In the genomic region with DNA sequence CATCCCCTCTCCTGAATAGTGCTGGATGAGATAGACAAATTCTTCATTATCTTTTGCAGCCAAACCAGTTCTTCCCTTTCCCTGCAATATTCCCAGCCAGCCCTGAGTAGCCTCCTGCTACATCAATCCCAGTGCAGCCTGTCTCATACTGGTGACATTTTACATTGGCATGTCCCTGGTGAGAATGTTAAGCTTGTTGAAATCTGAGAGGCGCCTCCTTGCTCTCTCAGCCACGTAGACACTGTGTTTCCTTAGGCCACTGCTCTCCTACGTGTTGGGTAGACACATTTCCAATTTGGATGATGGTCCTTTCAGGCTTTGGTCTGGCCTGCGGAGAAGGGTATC, we compare ENCODE assay signal across 20 cellular contexts.
A peak's percentile ranks its signal among the peaks of the same experiment; 100 is the strongest.
DNase-seq lines count a peak whose midpoint lies in the region; ATAC-seq and TF ChIP-seq lines count a peak whose summit lies in the region.
"Had no signal": no experiment of that assay in that cellular context is flagged by ENCODE, and none has a peak within 500 bp of the region (broad histone marks: within the 10 kb centered on the region; RNA-seq: fewer than 3 reads in every experiment).

No MANE protein-coding gene starts in this region.

- H3K36me3 ChIP-seq in IMR-90 (ENCODE audit: control insufficient read depth, insufficient read depth, low read length) (peaks cover 9% of the 10 kb centered on the region), mesenchymal stem cell (ENCODE audit: control insufficient read depth in 1 of 2, insufficient read depth in 2 of 2, low read depth in 1 of 2, low read length in 2 of 2) (peaks cover 9 to 18% of the 10 kb centered on the region in 2 experiments), skeletal muscle tissue (ENCODE audit: control insufficient read depth in 3 of 3, insufficient read depth in 3 of 3, low read length in 3 of 3) (peaks cover 0 to under 1% (median 0%) of the 10 kb centered on the region in 3 donors)

- dilution Hi-C loops in IMR-90 (cut with HindIII; ENCODE audit: low sequenced_read_pairs, unreplicated experiment), result no loop called here

- H3K18ac ChIP-seq in IMR-90 (ENCODE audit: low read depth, low read length) (peak overlapping the region; percentile 78; the same call in 1 of the 2 replicates), mesenchymal stem cell (ENCODE audit: low read depth in 1 of 2, low read length in 2 of 2) (no peak overlapping the region)

- no peak overlapping the region; a peak in 1 of 4 replicates for H4K8ac ChIP-seq in IMR-90 (ENCODE audit: low read depth in 2 of 2, low read length in 2 of 2)
- no peak overlapping the region for H4K8ac ChIP-seq in mesenchymal stem cell (ENCODE audit: low read length)

- H2AFZ ChIP-seq in IMR-90 (replicated peaks; ENCODE audit: low read length, poor library complexity), result no peak overlapping the region
- no peak overlapping the region for H2AFZ ChIP-seq in mesenchymal stem cell (ENCODE audit: low read depth, low read length)

- peak overlapping the region; percentile 64 for H2BK5ac ChIP-seq in IMR-90 (ENCODE audit: low read depth, low read length, poor library complexity, severe bottlenecking)
- peak overlapping the region; percentile 53 for H2BK5ac ChIP-seq in mesenchymal stem cell (ENCODE audit: low read depth, low read length, poor library complexity, severe bottlenecking)

- no peak overlapping the region for H3K9ac ChIP-seq in IMR-90 (ENCODE audit: low read depth, low read length)
- H3K9ac ChIP-seq in mesenchymal stem cell (ENCODE audit: low read length), result no peak overlapping the region
- H3K9ac ChIP-seq in skeletal muscle tissue (ENCODE audit: low read depth in 1 of 3, low read length in 3 of 3), result peak overlapping the region in 1 of 3 donors; percentile 54

- H3K36me3 Mint-ChIP-seq in activated naive CD4-positive, alpha-beta T cell treated with anti-CD3 and anti-CD28 coated beads, Interleukin-2, amount 10 ng/mL, durations not matched to agents 7 days and 5 days, result no peaks in the 10 kb centered on the region

- H2BK15ac ChIP-seq in IMR-90 (ENCODE audit: low read depth, low read length), result peak overlapping the region; percentile 18; the same call in 2 of the 3 replicates
- H2BK15ac ChIP-seq in mesenchymal stem cell (ENCODE audit: low read depth, poor library complexity, severe bottlenecking), result no peak overlapping the region

- H2AK5ac ChIP-seq in IMR-90 (ENCODE audit: low read depth, low read length), result peak overlapping the region; percentile 46; the same call in 1 of the 2 replicates
- H2AK5ac ChIP-seq in mesenchymal stem cell (ENCODE audit: low read length, severe bottlenecking), result peak overlapping the region; percentile 9

- no CpG with 5 or more reads among the region's 4 CpGs for WGBS in IMR-90 (ENCODE audit: extremely low coverage in 2 of 2, insufficient read length in 1 of 2), 2 experiments
- WGBS in mesenchymal stem cell, result 71% methylated on average over 4 of the region's 4 CpGs

- no peak overlapping the region for H3K56ac ChIP-seq in IMR-90 (ENCODE audit: extremely low read depth, insufficient read depth, low read length)

- H4K20me1 ChIP-seq in IMR-90 (ENCODE audit: insufficient read depth, low read length), result peaks cover 82% of the 10 kb centered on the region

- peaks cover 60 to 95% of the 10 kb centered on the region in 2 experiments for H3K79me1 ChIP-seq in IMR-90 (ENCODE audit: low read depth in 1 of 2, low read length in 2 of 2)
- H3K79me1 ChIP-seq in mesenchymal stem cell (replicated peaks; ENCODE audit: low read length, poor library complexity, severe bottlenecking), result peaks cover 36% of the 10 kb centered on the region

- H3K4me2 ChIP-seq in IMR-90 (ENCODE audit: low read depth, low read length) (0 out of 2 replicates have a peak overlapping the region, but pooled peaks have one; percentile 17), mesenchymal stem cell (ENCODE audit: low read length, poor library complexity, severe bottlenecking) (no peak overlapping the region)

- H3K14ac ChIP-seq in IMR-90 (replicated peaks; ENCODE audit: low read depth, low read length) (peak overlapping the region; percentile 54), mesenchymal stem cell (ENCODE audit: low read length in 2 of 2) (peak overlapping the region in 1 of 2 experiments; percentile 58)

- H4K5ac ChIP-seq in IMR-90 (ENCODE audit: low read depth, low read length), result peak overlapping the region; percentile 32; the same call in 1 of the 2 replicates

- H3K23ac ChIP-seq in IMR-90 (ENCODE audit: low read depth, low read length), result 0 out of 2 replicates have a peak overlapping the region, but pooled peaks have one; percentile 63
- no peak overlapping the region for H3K23ac ChIP-seq in mesenchymal stem cell (ENCODE audit: low read length in 2 of 2)

- no peaks in the 10 kb centered on the region for H3K9me3 Mint-ChIP-seq in activated naive CD4-positive, alpha-beta T cell treated with anti-CD3 and anti-CD28 coated beads, Interleukin-2, amount 10 ng/mL, durations not matched to agents 7 days and 5 days

- TF ChIP-seq POLR2A in IMR-90 (IDR thresholded peaks at IDR 0.05; ENCODE audit: low read depth, low read length), result no peak

- H3K9me1 ChIP-seq in IMR-90 (ENCODE audit: insufficient read depth, low read length), result peaks cover 44% of the 10 kb centered on the region

- POLR2A ChIA-PET in IMR-90 (lab: Charles Lee; ENCODE audit: unreplicated experiment), result no interaction called here

- H3K27me3 Mint-ChIP-seq in activated naive CD4-positive, alpha-beta T cell treated with anti-CD3 and anti-CD28 coated beads, Interleukin-2, amount 10 ng/mL, durations not matched to agents 7 days and 5 days, result no peaks in the 10 kb centered on the region
- H3K27me3 Mint-ChIP-seq: activated CD4-positive, alpha-beta T cell treated with anti-CD3 and anti-CD28 coated beads for 36 hours had no signal

- CTCF ChIA-PET in IMR-90 (lab: Yijun Ruan, JAX), result no interaction called here
- CTCF ChIA-PET in activated naive CD4-positive, alpha-beta T cell treated with anti-CD3 and anti-CD28 coated beads, Interleukin-2, amount 10 ng/mL, durations not matched to agents 7 days and 5 days (lab: Charles Lee), result no interaction called here

- intact Hi-C loops in IMR-90 (cut with micrococcal nuclease), result loop anchor here (10.0 kb wide), 1 partner anchor 64 kb away; no protein-coding TSS in a partner anchor

- H2BK120ac ChIP-seq in IMR-90 (ENCODE audit: low read depth, low read length), result peak overlapping the region; percentile 68
- H2BK120ac ChIP-seq in mesenchymal stem cell (ENCODE audit: low read depth, low read length), result no peak overlapping the region

- BruUV-seq in IMR-90 (replicated peaks; lab: Mats Ljungman, UMichigan), result no TSS peak

- peak overlapping the region; percentile 51; the same call in 1 of the 2 replicates for H2BK20ac ChIP-seq in IMR-90 (ENCODE audit: low read depth, low read length)

- H3K27ac Mint-ChIP-seq in activated naive CD4-positive, alpha-beta T cell treated with anti-CD3 and anti-CD28 coated beads, Interleukin-2, amount 10 ng/mL, durations not matched to agents 7 days and 5 days, result no peak overlapping the region
- H3K27ac Mint-ChIP-seq: activated CD4-positive, alpha-beta T cell treated with anti-CD3 and anti-CD28 coated beads for 36 hours had no signal

- H2BK12ac ChIP-seq in mesenchymal stem cell (ENCODE audit: low read length in 2 of 2), result peak overlapping the region in 1 of 2 experiments; percentile 11

- no peak overlapping the region for H3K4me3 Mint-ChIP-seq in activated naive CD4-positive, alpha-beta T cell treated with anti-CD3 and anti-CD28 coated beads, Interleukin-2, amount 10 ng/mL, durations not matched to agents 7 days and 5 days
- H3K4me3 Mint-ChIP-seq: activated CD4-positive, alpha-beta T cell treated with anti-CD3 and anti-CD28 coated beads for 36 hours had no signal

- TF ChIP-seq RAD21 in IMR-90 (IDR thresholded peaks at IDR 0.05; ENCODE audit: low read length), result no peak

- H3K27ac ChIP-seq in IMR-90 (ENCODE audit: insufficient read depth, low read length) (no peak overlapping the region), mesenchymal stem cell (ENCODE audit: low read length, poor library complexity, severe bottlenecking) (no peak overlapping the region), skeletal muscle tissue (ENCODE audit: low read depth, low read length) (peak overlapping the region; percentile 72)
- H3K27ac ChIP-seq: C4-2B, epithelial cell of prostate, SJSA1 had no signal

- no peaks in the 10 kb centered on the region for H3K27me3 ChIP-seq in IMR-90 (ENCODE audit: control insufficient read depth, insufficient read depth, low read length)
- H3K27me3 ChIP-seq in mesenchymal stem cell (ENCODE audit: control insufficient read depth in 1 of 2, insufficient read depth in 1 of 2, low read length in 2 of 2), result no peaks in the 10 kb centered on the region
- H3K27me3 ChIP-seq in skeletal muscle tissue (ENCODE audit: control insufficient read depth in 3 of 3, insufficient read depth in 3 of 3, low read length in 3 of 3), result no peaks in the 10 kb centered on the region
- H3K27me3 ChIP-seq: SJSA1 had no signal

- peaks cover 32% of the 10 kb centered on the region for H3K4me1 ChIP-seq in IMR-90 (ENCODE audit: control insufficient read depth, insufficient read depth, low read length)
- H3K4me1 ChIP-seq in mesenchymal stem cell (ENCODE audit: control insufficient read depth, insufficient read depth, low read depth, low read length), result peaks cover 20% of the 10 kb centered on the region
- peaks cover 27 to 48% (median 44%) of the 10 kb centered on the region in 3 donors for H3K4me1 ChIP-seq in skeletal muscle tissue (ENCODE audit: control insufficient read depth in 3 of 3, insufficient read depth in 3 of 3, low read length in 3 of 3)

- H4K91ac ChIP-seq in IMR-90 (ENCODE audit: insufficient read depth, low read depth, low read length), result peak overlapping the region; percentile 46; the same call in 1 of the 2 replicates
- no peak overlapping the region for H4K91ac ChIP-seq in mesenchymal stem cell (ENCODE audit: low read length)

- H3K4me1 Mint-ChIP-seq in activated naive CD4-positive, alpha-beta T cell treated with anti-CD3 and anti-CD28 coated beads, Interleukin-2, amount 10 ng/mL, durations not matched to agents 7 days and 5 days, result no peaks in the 10 kb centered on the region
- H3K4me1 Mint-ChIP-seq: activated CD4-positive, alpha-beta T cell treated with anti-CD3 and anti-CD28 coated beads for 36 hours had no signal

- no peak overlapping the region for H2AK9ac ChIP-seq in IMR-90 (replicated peaks; ENCODE audit: low read depth, low read length, poor library complexity)

- in situ Hi-C loops in IMR-90 (cut with MboI; ENCODE audit: low sequenced_read_pairs), result no loop called here

- peak; percentile 48 for ATAC-seq in IMR-90 (ENCODE audit: low read depth)
- no peak for ATAC-seq in HG03432 (IDR thresholded peaks at IDR 0.05; ENCODE audit: unreplicated experiment)
- no peak for ATAC-seq in GM21576 (IDR thresholded peaks at IDR 0.05; ENCODE audit: unreplicated experiment)
- ATAC-seq: activated CD4-positive, alpha-beta T cell treated with anti-CD3 and anti-CD28 coated beads for 36 hours; PC-3 had no signal

- H3K4me3 ChIP-seq in IMR-90 (ENCODE audit: insufficient read depth, low read depth, low read length) (no peak overlapping the region), fibroblast of villous mesenchyme (ENCODE audit: low read depth, low read length) (no peak overlapping the region), mesenchymal stem cell (ENCODE audit: insufficient read depth in 1 of 2, low read depth in 1 of 2, low read length in 2 of 2) (no peak overlapping the region), skeletal muscle tissue (ENCODE audit: low read length in 3 of 3) (no peak overlapping the region)
- H3K4me3 ChIP-seq: SJSA1 had no signal

- DNase-seq in IMR-90, result peak; percentile 49
- peak; percentile 18 for DNase-seq in fibroblast of villous mesenchyme (ENCODE audit: low read depth)
- DNase-seq in mesenchymal stem cell, result peak; percentile 43
- no peak for DNase-seq in activated naive CD4-positive, alpha-beta T cell treated with anti-CD3 and anti-CD28 coated beads, Interleukin-2, amount 10 ng/mL, durations not matched to agents 7 days and 5 days
- no peak for DNase-seq in HuH-7 (ENCODE audit: low spot score)
- DNase-seq: activated CD4-positive, alpha-beta T cell treated with anti-CD3 and anti-CD28 coated beads for 36 hours; aorta; Karpas-422; NCI-H1092; NCI-H2171; NCI-H748 treated with DMSO at 0.1 percent for 48 hours; occipital lobe; PC-3; T-helper 9 cell had no signal

- TF ChIP-seq CTCF in IMR-90 (conservative IDR thresholded peaks at IDR 0.05; ENCODE audit: low read depth, low read length), result no peak
- no peak for TF ChIP-seq CTCF in fibroblast of villous mesenchyme (IDR thresholded peaks at IDR 0.05; ENCODE audit: insufficient read depth, low read depth, low read length)

- H3K4ac ChIP-seq in IMR-90 (ENCODE audit: low read depth, low read length) (peak overlapping the region; percentile 64), mesenchymal stem cell (ENCODE audit: low read depth in 1 of 2, low read length in 2 of 2) (peak overlapping the region in 1 of 2 experiments; percentile 7)

- H3K9me3 ChIP-seq in IMR-90 (ENCODE audit: control insufficient read depth, insufficient read depth, low read length) (no peaks in the 10 kb centered on the region), mesenchymal stem cell (ENCODE audit: control insufficient read depth, low read length) (no peaks in the 10 kb centered on the region), skeletal muscle tissue (ENCODE audit: control insufficient read depth in 3 of 3, low read length in 3 of 3) (no peaks in the 10 kb centered on the region)
- H3K9me3 ChIP-seq: SJSA1 had no signal

Comparison
In these comparisons a context has a peak if more than half of its experiments do, and no peak if none do; other contexts are left out.
1. DNase-seq: peak in IMR-90 (single experiment), fibroblast of villous mesenchyme (single experiment) and mesenchymal stem cell (single experiment); none in activated naive CD4-positive, alpha-beta T cell treated with anti-CD3 and anti-CD28 coated beads, Interleukin-2, amount 10 ng/mL, durations not matched to agents 7 days and 5 days (single experiment) and HuH-7 (single experiment).